ENCODE assay signal across 22 cellular contexts in the genomic region with DNA sequence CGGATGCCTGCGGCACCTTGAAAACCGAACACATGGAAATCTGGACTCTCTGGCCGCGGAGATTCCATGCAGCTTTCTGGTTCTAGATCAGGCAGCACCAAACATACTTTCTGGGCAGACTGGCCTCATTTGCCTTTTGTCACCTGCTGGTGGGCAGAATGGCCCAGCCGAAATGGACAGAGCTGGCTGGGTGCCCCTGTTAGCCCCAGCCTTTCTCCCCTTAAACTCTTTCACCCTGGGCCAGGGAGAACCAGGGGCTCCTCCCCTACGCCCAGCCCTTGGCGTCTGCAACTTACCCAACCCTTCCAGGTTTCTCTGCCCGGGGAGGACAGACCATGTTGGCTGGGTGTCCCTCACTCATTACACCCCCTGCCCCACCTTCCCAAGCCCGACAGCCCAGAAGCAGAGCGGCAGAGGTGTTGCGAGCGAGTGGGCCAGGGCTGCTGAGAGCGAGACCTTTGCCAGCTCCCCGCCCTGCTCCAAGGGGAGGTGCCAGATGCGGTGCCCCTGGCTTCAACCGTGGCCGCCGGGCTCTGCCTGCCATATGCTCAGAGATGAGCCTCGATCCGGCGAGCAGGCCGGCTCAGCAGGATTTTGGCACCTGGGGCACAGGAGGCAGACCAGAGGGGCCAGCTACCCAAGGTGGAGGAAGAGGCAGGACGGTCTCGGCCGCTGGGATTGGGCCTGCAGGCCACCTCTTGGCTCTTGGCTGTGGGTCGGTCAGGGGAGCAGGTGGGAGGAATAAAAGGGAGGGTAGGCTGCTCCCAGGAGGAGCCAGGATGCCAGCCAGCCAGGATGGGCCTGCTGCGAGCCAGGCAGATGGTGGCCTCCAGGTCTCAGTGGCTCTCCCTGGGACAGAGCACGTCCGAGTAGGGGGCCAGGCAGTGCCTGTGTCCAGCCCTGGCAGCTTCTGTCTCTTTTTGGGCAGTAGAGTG.
"Had no signal": no experiment of that assay in that cellular context is flagged by ENCODE, and none has a peak within 500 bp of the region (broad histone marks: within the 10 kb centered on the region; RNA-seq: fewer than 3 reads in every experiment).

No MANE protein-coding gene starts in this region.

- H3K36me3 ChIP-seq: left ventricle myocardium inferior, right lobe of liver, thyroid gland, upper lobe of right lung had no signal

- DNase-seq: activated CD4-positive, alpha-beta memory T cell treated with anti-CD3 and anti-CD28 coated beads, Interleukin-2, amount 10 ng/mL, durations not matched to agents 7 days and 5 days; activated CD4-positive, alpha-beta T cell treated with anti-CD3 and anti-CD28 coated beads, Interleukin-2, amount 10 ng/mL, durations not matched to agents 24 days and 14 days; activated effector memory CD4-positive, alpha-beta T cell treated with Interleukin-2 at 50 U/mL for 16 hours; activated naive CD4-positive, alpha-beta T cell treated with anti-CD3 and anti-CD28 coated beads, Interleukin-2, amount 10 ng/mL, durations not matched to agents 7 days and 5 days; activated T-cell treated with anti-CD3 and anti-CD28 coated beads, Interleukin-2, amount 50 U/mL, for 72 hours; amygdala; dermis blood vessel endothelial cell; effector CD8-positive, alpha-beta T cell; foreskin melanocyte; glutamatergic neuron; immature natural killer cell; left ventricle myocardium inferior; stimulated activated CD4-positive, alpha-beta T cell treated with anti-CD3 and anti-CD28 coated beads, Interleukin-2, amount 100 ng/mL, for 48 hours; stimulated activated CD8-positive, alpha-beta memory T cell treated with anti-CD3 and anti-CD28 coated beads, Interleukin-4, amount 100 ng/mL, for 48 hours; stimulated activated naive CD4-positive, alpha-beta T cell treated with Interleukin-2 at 50 U/mL for 16 hours; thyroid gland; upper lobe of right lung had no signal

- H3K4me1 ChIP-seq: parathyroid adenoma, thyroid gland, upper lobe of right lung had no signal

- H3K27ac ChIP-seq: hepatocyte, left ventricle myocardium inferior, parathyroid adenoma, right lobe of liver, skin epidermis, thyroid gland, upper lobe of right lung had no signal

- H3K4me3 ChIP-seq: hepatocyte, left ventricle myocardium inferior, right lobe of liver, skin epidermis, thyroid gland, upper lobe of right lung had no signal

- H3K27me3 ChIP-seq: hepatocyte, right lobe of liver, thyroid gland, upper lobe of right lung had no signal

- ATAC-seq: activated CD4-positive, CD25-positive, alpha-beta regulatory T cell treated with anti-CD3 and anti-CD28 coated beads, Interleukin-2, amount 50 U/mL, for 24 hours; activated T-cell treated with anti-CD3 and anti-CD28 coated beads, Interleukin-2, amount 50 U/mL, for 72 hours; upper lobe of right lung had no signal

- H3K9me3 ChIP-seq: right lobe of liver, thyroid gland had no signal
